In genomic region chr6:110990835-110991576, GRCh38 we compare ENCODE assay signal across 1 cellular context.
TF ChIP-seq lines count a peak whose summit lies in the region.

No MANE protein-coding gene starts in this region.

TF ChIP-seq in HepG2, 621 proteins besides CTCF, POLR2A, EP300 and RAD21:
- TF ChIP-seq STAG1 (CRISPR knock-in tag; IDR thresholded peaks at IDR 0.05) (peak; percentile 18; the same call in 1 of the 2 replicates), SP1 (IDR thresholded peaks at IDR 0.05) (no peak), SP1 (CRISPR knock-in tag; IDR thresholded peaks at IDR 0.05) (no peak)
